Comparison of ENCODE assay signal across 32 cellular contexts in the genomic region with DNA sequence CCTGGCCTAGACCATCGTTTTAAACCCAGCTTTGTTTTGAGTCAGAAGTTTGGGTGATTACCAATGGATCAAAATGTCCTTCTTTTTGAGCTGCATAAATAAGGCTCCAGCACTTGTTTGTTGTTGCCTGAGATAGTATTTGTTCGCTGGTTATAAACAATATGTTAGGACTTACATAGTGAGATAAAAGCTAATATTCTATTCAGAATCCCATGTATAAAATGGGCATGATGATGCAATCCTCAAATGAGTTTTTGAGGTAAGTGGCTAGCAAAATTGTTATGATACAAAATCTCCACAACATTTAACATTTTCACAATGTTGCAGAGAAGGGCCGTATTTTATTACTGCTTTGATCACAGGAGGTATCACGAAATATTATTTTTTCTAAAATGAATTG. TPM values are rescaled to one million over a fixed set of nuclear protein-coding genes. Genes with fewer than 3 reads are reported as not detected.
"Had no signal": no experiment of that assay in that cellular context is flagged by ENCODE, and none has a peak within 500 bp of the region (broad histone marks: within the 10 kb centered on the region; RNA-seq: fewer than 3 reads in every experiment).

No MANE protein-coding gene starts in this region.

- ATAC-seq: activated CD4-positive, alpha-beta T cell treated with anti-CD3 and anti-CD28 coated beads for 36 hours; activated CD4-positive, CD25-positive, alpha-beta regulatory T cell treated with anti-CD3 and anti-CD28 coated beads, Interleukin-2, amount 50 U/mL, for 24 hours; activated CD8-positive, alpha-beta memory T cell treated with anti-CD3 and anti-CD28 coated beads, Interleukin-2, amount 10 ng/mL, durations not matched to agents 7 days and 5 days; activated CD8-positive, alpha-beta T cell treated with anti-CD3 and anti-CD28 coated beads, Interleukin-2, amount 10 ng/mL, durations not matched to agents 7 days and 5 days; activated naive CD8-positive, alpha-beta T cell treated with anti-CD3 and anti-CD28 coated beads, Interleukin-2, amount 50 U/mL, for 24 hours; WTC11 had no signal

- H3K27ac ChIP-seq: ascending aorta, cardiac muscle cell, WERI-Rb-1 had no signal

- DNase-seq: activated CD4-positive, alpha-beta memory T cell treated with anti-CD3 and anti-CD28 coated beads, Interleukin-2, amount 10 ng/mL, durations not matched to agents 7 days and 5 days; activated CD4-positive, alpha-beta T cell treated with anti-CD3 and anti-CD28 coated beads for 1 hour; activated CD4-positive, alpha-beta T cell treated with anti-CD3 and anti-CD28 coated beads for 36 hours; activated CD4-positive, alpha-beta T cell treated with anti-CD3 and anti-CD28 coated beads for 48 hours; activated CD4-positive, alpha-beta T cell treated with anti-CD3 and anti-CD28 coated beads, Interleukin-2, amount 10 ng/mL, durations not matched to agents 7 days and 5 days; activated CD4-positive, alpha-beta T cell treated with anti-CD3 and anti-CD28 coated beads, Interleukin-2, amount 50 U/mL, for 48 hours; activated CD4-positive, CD25-positive, alpha-beta regulatory T cell; activated CD8-positive, alpha-beta memory T cell treated with anti-CD3 and anti-CD28 coated beads for 24 hours; activated CD8-positive, alpha-beta memory T cell treated with anti-CD3 and anti-CD28 coated beads, Interleukin-2, amount 10 ng/mL, durations not matched to agents 7 days and 5 days; activated CD8-positive, alpha-beta memory T cell treated with anti-CD3 and anti-CD28 coated beads, Interleukin-2, amount 50 U/mL, for 48 hours; activated CD8-positive, alpha-beta T cell treated with anti-CD3 and anti-CD28 coated beads, Interleukin-2, amount 10 ng/mL, durations not matched to agents 7 days and 5 days; activated effector memory CD4-positive, alpha-beta T cell treated with Interleukin-2 at 50 U/mL for 16 hours; activated gamma-delta T cell; activated naive CD4-positive, alpha-beta T cell treated with anti-CD3 and anti-CD28 coated beads, Interleukin-2, amount 10 ng/mL, durations not matched to agents 7 days and 5 days; activated naive CD4-positive, alpha-beta T cell treated with Interleukin-2 at 50 U/mL for 16 hours; activated naive CD8-positive, alpha-beta T cell treated with anti-CD3 and anti-CD28 coated beads, Interleukin-2, amount 10 ng/mL, durations not matched to agents 7 days and 5 days; activated naive CD8-positive, alpha-beta T cell treated with anti-CD3 and anti-CD28 coated beads, Interleukin-2, amount 50 U/mL, for 24 hours; activated T-cell treated with anti-CD3 and anti-CD28 coated beads, Interleukin-2, amount 50 U/mL, for 24 hours; activated T-cell treated with anti-CD3 and anti-CD28 coated beads, Interleukin-2, amount 50 U/mL, for 48 hours; amygdala; anterior cingulate cortex; caudate nucleus; cerebellar nuclear complex; T-helper 2 cell; T-helper 9 cell; WERI-Rb-1 had no signal

- H3K4me1 ChIP-seq: ascending aorta had no signal

- H3K36me3 ChIP-seq: ascending aorta, cardiac muscle cell, WERI-Rb-1 had no signal

- FAIRE-seq: bronchial epithelial cell, TTC549 had no signal

- H3K4me3 ChIP-seq: ascending aorta, cardiac muscle cell had no signal

- H3K27me3 ChIP-seq: ascending aorta, cardiac muscle cell had no signal

- H3K9me3 ChIP-seq: ascending aorta had no signal

RNA-seq across cellular contexts. Expression of a gene that starts 48.5 kb away (rescaled TPM):
- total RNA-seq: activated CD4-positive, alpha-beta T cell treated with anti-CD3 and anti-CD28 coated beads, Interleukin-2, amount 10 ng/mL, durations not matched to agents 7 days and 5 days; activated CD8-positive, alpha-beta memory T cell treated with anti-CD3 and anti-CD28 coated beads, Interleukin-2, amount 10 ng/mL, durations not matched to agents 7 days and 5 days had no signal
